In genomic region chr19:872266-872951, GRCh38 we compare ENCODE assay signal across 6 cellular contexts. TPM values are rescaled to one million over a fixed set of nuclear protein-coding genes. Genes with fewer than 3 reads are reported as not detected.
A peak's percentile ranks its signal among the peaks of the same experiment; 100 is the strongest.
DNase-seq lines count a peak whose midpoint lies in the region; ATAC-seq, FAIRE-seq and TF ChIP-seq lines count a peak whose summit lies in the region.

No MANE protein-coding gene starts in this region.

- no peak overlapping the region for H3K27ac ChIP-seq in SU-DHL-6 (ENCODE audit: low read depth, low read length)

- H3K36me3 ChIP-seq in SU-DHL-6 (ENCODE audit: low read length) (no peaks in the 10 kb centered on the region), skeletal muscle satellite cell (ENCODE audit: insufficient read depth, low read length) (peaks cover 35% of the 10 kb centered on the region)

- TF ChIP-seq CTCF in SU-DHL-6 (IDR thresholded peaks at IDR 0.05; ENCODE audit: insufficient read depth, low read length, poor library complexity, severe bottlenecking): no peak
- TF ChIP-seq CTCF in choroid plexus epithelial cell (conservative IDR thresholded peaks at IDR 0.05; ENCODE audit: low read depth, low read length): no peak

- H3K9me3 ChIP-seq in SU-DHL-6 (ENCODE audit: insufficient read depth, low read length) (no peaks in the 10 kb centered on the region), skeletal muscle satellite cell (replicated peaks; ENCODE audit: low read length) (no peaks in the 10 kb centered on the region)

- H3K4me2 ChIP-seq in SU-DHL-6 (ENCODE audit: low read depth, low read length, poor library complexity, severe bottlenecking) (peak overlapping the region; percentile 39), skeletal muscle satellite cell (ENCODE audit: low read length) (peak overlapping the region; percentile 37)

- H3K9me2 ChIP-seq in SU-DHL-6 (replicated peaks; ENCODE audit: insufficient read depth, low read length): no peaks in the 10 kb centered on the region

- no peaks in the 10 kb centered on the region for H4K20me1 ChIP-seq in SU-DHL-6 (ENCODE audit: low read depth, low read length)

- ATAC-seq in HG02571 (IDR thresholded peaks at IDR 0.05; ENCODE audit: unreplicated experiment): no peak

- FAIRE-seq in GM19239 (lab: Jason Lieb, UNC): no peak

- H3K9ac ChIP-seq in SU-DHL-6 (ENCODE audit: low read length) (peak overlapping the region; percentile 1; the same call in 1 of the 2 replicates), skeletal muscle satellite cell (ENCODE audit: low read depth, low read length) (no peak overlapping the region)

- H3F3A ChIP-seq in SU-DHL-6 (ENCODE audit: insufficient read depth): no peaks in the 10 kb centered on the region

- DNase-seq in GM19239 (ENCODE audit: insufficient read length, low spot score) (peak; percentile 92), choroid plexus epithelial cell (ENCODE audit: low read depth) (peak; percentile 43), NCI-H1694 (lab: John Stamatoyannopoulos, UW) (no peak)

- H3K27me3 ChIP-seq in SU-DHL-6 (ENCODE audit: low read length) (no peaks in the 10 kb centered on the region), skeletal muscle satellite cell (ENCODE audit: control insufficient read depth, insufficient read depth, low read length) (no peaks in the 10 kb centered on the region)

- H3K4me3 ChIP-seq in SU-DHL-6 (ENCODE audit: insufficient read depth, low read length, poor library complexity, severe bottlenecking): no peak overlapping the region
- no peak overlapping the region for H3K4me3 ChIP-seq in choroid plexus epithelial cell (ENCODE audit: low read depth, low read length)
- no peak overlapping the region for H3K4me3 ChIP-seq in skeletal muscle satellite cell (ENCODE audit: low read length)

- H3K4me1 ChIP-seq in skeletal muscle satellite cell (ENCODE audit: control insufficient read depth, insufficient read depth, low read length): peaks cover 28% of the 10 kb centered on the region

- H2AFZ ChIP-seq in SU-DHL-6 (ENCODE audit: low read depth, low read length, severe bottlenecking): no peak overlapping the region

- no peaks in the 10 kb centered on the region for H3K79me2 ChIP-seq in SU-DHL-6 (ENCODE audit: insufficient read depth, low read length)

RNA-seq across cellular contexts. Expression of gene CFD, which starts 12.9 kb away (rescaled TPM):
- 16.0 and 144 TPM in 2 replicates for total RNA-seq in skeletal muscle satellite cell (2012; rRNA removed)

RNA-seq across cellular contexts. Expression of gene ELANE, which starts 20.3 kb away (rescaled TPM):
- 0.51 TPM in 1 of 2 replicates, not detected in the other for total RNA-seq in skeletal muscle satellite cell (2012; rRNA removed)

RNA-seq across cellular contexts. Expression of gene MED16, which starts 20.6 kb away (rescaled TPM):
- 29.5 and 30.2 TPM in 2 replicates for total RNA-seq in skeletal muscle satellite cell (2012; rRNA removed)

RNA-seq across cellular contexts. Expression of gene RNU6-9, which starts 20.9 kb away (rescaled TPM):
- total RNA-seq in skeletal muscle satellite cell (2012; rRNA removed): not detected in 2 replicates

RNA-seq across cellular contexts. Expression of gene PRTN3, which starts 31.6 kb away (rescaled TPM):
- total RNA-seq in skeletal muscle satellite cell (2012; rRNA removed): not detected in 2 replicates
